Comparison of ENCODE assay signal across 1 cellular context in the genomic region with DNA sequence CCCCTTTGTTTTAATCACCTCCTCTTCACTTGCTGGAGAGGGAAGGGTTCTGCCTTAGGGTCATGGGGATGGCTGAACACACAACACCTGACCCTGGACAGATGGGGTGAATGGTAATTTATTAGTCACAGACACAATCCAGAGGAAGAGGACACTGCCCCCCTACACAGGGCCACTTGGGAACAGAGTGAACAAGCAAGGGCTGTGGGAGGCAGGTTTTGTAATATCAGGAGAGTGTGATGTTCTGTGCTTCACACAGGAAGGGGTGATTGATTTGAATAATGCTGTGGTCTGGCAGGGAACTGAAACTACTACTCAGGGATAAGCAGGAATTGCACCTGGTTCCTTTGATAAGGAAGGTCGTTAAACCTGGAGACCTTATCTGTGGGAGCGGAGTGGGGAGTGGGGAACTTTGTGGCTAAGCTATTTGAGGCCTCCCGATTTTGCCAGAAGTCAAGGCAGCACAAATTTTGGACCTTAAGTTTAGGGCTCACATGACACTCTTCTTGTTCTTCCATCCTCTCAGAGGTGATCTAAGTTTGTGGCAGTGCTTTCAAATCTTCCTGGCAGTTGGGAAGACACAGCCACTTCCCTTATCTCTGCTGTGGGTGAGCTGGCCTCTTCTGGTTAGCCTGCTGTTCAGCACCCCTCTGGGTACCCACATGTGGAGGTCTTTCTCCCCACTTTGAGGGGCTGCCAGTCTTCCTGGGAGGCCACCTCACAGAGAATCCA.
TF ChIP-seq lines count a peak whose summit lies in the region.

No MANE protein-coding gene starts in this region.

TF ChIP-seq in K562, 482 proteins besides CTCF, POLR2A, EP300 and RAD21 (continued from another document and continues in another):
- TF ChIP-seq, protein P1, sequence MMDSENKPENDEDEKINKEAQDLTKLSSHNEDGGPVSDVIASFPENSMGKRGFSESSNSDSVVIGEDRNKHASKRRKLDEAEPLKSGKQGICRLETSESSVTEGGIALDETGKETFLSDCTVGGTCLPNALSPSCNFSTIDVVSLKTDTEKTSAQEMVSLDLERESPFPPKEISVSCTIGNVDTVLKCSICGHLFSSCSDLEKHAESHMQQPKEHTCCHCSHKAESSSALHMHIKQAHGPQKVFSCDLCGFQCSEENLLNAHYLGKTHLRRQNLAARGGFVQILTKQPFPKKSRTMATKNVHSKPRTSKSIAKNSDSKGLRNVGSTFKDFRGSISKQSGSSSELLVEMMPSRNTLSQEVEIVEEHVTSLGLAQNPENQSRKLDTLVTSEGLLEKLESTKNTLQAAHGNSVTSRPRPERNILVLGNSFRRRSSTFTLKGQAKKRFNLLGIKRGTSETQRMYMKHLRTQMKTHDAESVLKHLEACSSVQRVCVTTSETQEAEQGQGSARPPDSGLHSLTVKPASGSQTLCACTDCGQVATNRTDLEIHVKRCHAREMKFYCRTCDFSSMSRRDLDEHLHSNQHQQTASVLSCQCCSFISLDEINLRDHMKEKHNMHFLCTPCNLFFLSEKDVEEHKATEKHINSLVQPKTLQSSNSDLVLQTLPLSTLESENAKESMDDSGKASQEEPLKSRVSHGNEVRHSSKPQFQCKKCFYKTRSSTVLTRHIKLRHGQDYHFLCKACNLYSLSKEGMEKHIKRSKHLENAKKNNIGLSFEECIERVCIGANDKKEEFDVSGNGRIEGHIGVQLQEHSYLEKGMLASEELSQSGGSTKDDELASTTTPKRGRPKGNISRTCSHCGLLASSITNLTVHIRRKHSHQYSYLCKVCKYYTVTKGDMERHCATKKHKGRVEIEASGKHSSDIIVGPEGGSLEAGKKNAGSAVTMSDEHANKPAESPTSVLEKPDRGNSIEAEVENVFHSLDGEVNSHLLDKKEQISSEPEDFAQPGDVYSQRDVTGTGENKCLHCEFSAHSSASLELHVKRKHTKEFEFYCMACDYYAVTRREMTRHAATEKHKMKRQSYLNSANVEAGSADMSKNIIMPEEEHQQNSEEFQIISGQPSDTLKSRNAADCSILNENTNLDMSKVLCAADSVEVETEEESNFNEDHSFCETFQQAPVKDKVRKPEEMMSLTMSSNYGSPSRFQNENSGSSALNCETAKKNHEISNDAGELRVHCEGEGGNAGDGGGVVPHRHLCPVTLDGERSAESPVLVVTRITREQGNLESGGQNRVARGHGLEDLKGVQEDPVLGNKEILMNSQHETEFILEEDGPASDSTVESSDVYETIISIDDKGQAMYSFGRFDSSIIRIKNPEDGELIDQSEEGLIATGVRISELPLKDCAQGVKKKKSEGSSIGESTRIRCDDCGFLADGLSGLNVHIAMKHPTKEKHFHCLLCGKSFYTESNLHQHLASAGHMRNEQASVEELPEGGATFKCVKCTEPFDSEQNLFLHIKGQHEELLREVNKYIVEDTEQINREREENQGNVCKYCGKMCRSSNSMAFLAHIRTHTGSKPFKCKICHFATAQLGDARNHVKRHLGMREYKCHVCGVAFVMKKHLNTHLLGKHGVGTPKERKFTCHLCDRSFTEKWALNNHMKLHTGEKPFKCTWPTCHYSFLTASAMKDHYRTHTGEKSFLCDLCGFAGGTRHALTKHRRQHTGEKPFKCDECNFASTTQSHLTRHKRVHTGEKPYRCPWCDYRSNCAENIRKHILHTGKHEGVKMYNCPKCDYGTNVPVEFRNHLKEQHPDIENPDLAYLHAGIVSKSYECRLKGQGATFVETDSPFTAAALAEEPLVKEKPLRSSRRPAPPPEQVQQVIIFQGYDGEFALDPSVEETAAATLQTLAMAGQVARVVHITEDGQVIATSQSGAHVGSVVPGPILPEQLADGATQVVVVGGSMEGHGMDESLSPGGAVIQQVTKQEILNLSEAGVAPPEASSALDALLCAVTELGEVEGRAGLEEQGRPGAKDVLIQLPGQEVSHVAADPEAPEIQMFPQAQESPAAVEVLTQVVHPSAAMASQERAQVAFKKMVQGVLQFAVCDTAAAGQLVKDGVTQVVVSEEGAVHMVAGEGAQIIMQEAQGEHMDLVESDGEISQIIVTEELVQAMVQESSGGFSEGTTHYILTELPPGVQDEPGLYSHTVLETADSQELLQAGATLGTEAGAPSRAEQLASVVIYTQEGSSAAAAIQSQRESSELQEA (IDR thresholded peaks at IDR 0.05; ENCODE audit: low read depth) = no peak
- TF ChIP-seq MAFG (tag; conservative IDR thresholded peaks at IDR 0.05) = peak; percentile 44
- TF ChIP-seq, protein P2, sequence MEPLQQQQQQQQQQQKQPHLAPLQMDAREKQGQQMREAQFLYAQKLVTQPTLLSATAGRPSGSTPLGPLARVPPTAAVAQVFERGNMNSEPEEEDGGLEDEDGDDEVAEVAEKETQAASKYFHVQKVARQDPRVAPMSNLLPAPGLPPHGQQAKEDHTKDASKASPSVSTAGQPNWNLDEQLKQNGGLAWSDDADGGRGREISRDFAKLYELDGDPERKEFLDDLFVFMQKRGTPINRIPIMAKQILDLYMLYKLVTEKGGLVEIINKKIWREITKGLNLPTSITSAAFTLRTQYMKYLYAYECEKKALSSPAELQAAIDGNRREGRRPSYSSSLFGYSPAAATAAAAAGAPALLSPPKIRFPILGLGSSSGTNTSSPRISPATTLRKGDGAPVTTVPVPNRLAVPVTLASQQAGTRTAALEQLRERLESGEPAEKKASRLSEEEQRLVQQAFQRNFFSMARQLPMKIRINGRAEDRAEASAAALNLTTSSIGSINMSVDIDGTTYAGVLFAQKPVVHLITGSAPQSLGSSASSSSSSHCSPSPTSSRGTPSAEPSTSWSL (CRISPR knock-in tag; IDR thresholded peaks at IDR 0.05; ENCODE audit: borderline replicate concordance) = no peak
- TF ChIP-seq HDAC1 (IDR thresholded peaks at IDR 0.05) = peak; percentile 84 to 99; a peak in 3 of 4 replicates
- TF ChIP-seq, protein P3, sequence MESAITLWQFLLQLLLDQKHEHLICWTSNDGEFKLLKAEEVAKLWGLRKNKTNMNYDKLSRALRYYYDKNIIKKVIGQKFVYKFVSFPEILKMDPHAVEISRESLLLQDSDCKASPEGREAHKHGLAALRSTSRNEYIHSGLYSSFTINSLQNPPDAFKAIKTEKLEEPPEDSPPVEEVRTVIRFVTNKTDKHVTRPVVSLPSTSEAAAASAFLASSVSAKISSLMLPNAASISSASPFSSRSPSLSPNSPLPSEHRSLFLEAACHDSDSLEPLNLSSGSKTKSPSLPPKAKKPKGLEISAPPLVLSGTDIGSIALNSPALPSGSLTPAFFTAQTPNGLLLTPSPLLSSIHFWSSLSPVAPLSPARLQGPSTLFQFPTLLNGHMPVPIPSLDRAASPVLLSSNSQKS (CRISPR knock-in tag; IDR thresholded peaks at IDR 0.05) = no peak; the same call in 1 of the 2 replicates
- TF ChIP-seq MTA3 (IDR thresholded peaks at IDR 0.05; ENCODE audit: borderline replicate concordance) = peak; percentile 94
- no peak for TF ChIP-seq ZNF197 (CRISPR knock-in tag; IDR thresholded peaks at IDR 0.05; ENCODE audit: low read depth)
- TF ChIP-seq, protein P4, sequence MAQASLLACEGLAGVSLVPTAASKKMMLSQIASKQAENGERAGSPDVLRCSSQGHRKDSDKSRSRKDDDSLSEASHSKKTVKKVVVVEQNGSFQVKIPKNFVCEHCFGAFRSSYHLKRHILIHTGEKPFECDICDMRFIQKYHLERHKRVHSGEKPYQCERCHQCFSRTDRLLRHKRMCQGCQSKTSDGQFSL (CRISPR knock-in tag; IDR thresholded peaks at IDR 0.05) = 0 out of 2 replicates have a peak, but pooled peaks have one; percentile 11
- TF ChIP-seq, protein P4 (tag; IDR thresholded peaks at IDR 0.05) = no peak
- no peak for TF ChIP-seq ZC3H11A (IDR thresholded peaks at IDR 0.05; ENCODE audit: low read depth, low read length)
- TF ChIP-seq, protein P5, sequence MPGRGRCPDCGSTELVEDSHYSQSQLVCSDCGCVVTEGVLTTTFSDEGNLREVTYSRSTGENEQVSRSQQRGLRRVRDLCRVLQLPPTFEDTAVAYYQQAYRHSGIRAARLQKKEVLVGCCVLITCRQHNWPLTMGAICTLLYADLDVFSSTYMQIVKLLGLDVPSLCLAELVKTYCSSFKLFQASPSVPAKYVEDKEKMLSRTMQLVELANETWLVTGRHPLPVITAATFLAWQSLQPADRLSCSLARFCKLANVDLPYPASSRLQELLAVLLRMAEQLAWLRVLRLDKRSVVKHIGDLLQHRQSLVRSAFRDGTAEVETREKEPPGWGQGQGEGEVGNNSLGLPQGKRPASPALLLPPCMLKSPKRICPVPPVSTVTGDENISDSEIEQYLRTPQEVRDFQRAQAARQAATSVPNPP (IDR thresholded peaks at IDR 0.05; ENCODE audit: borderline replicate concordance, insufficient read depth, insufficient read length) = no peak
- TF ChIP-seq COPS2 (conservative IDR thresholded peaks at IDR 0.05) = no peak
- TF ChIP-seq CREB1 (IDR thresholded peaks at IDR 0.05) = peak; percentile 73
- TF ChIP-seq CREB1 (CRISPR knock-in tag; IDR thresholded peaks at IDR 0.05) = no peak; the same call in 1 of the 2 replicates
- no peak for TF ChIP-seq ZFP30 (CRISPR knock-in tag; IDR thresholded peaks at IDR 0.05; ENCODE audit: borderline replicate concordance)
- TF ChIP-seq, protein P6, sequence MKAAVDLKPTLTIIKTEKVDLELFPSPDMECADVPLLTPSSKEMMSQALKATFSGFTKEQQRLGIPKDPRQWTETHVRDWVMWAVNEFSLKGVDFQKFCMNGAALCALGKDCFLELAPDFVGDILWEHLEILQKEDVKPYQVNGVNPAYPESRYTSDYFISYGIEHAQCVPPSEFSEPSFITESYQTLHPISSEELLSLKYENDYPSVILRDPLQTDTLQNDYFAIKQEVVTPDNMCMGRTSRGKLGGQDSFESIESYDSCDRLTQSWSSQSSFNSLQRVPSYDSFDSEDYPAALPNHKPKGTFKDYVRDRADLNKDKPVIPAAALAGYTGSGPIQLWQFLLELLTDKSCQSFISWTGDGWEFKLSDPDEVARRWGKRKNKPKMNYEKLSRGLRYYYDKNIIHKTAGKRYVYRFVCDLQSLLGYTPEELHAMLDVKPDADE (conservative IDR thresholded peaks at IDR 0.05; ENCODE audit: control insufficient read depth, low read depth, low read length) = no peak; the same call in 1 of the 2 replicates
- TF ChIP-seq RBM15 (IDR thresholded peaks at IDR 0.05; ENCODE audit: insufficient read depth, low read length) = no peak
- TF ChIP-seq MYBL2 (IDR thresholded peaks at IDR 0.05; ENCODE audit: low read depth) = peak; percentile 84
- TF ChIP-seq MYBL2 (CRISPR knock-in tag; IDR thresholded peaks at IDR 0.05; ENCODE audit: borderline replicate concordance) = no peak
- peak; percentile 60; the same call in 1 of the 2 replicates for TF ChIP-seq JUN (IDR thresholded peaks at IDR 0.05; ENCODE audit: borderline replicate concordance, low read depth, low read length)
- TF ChIP-seq JUN (CRISPR knock-in tag; IDR thresholded peaks at IDR 0.05; ENCODE audit: borderline replicate concordance) = 0 out of 2 replicates have a peak, but pooled peaks have one; percentile 21
- no peak for TF ChIP-seq RFX7 (CRISPR knock-in tag; IDR thresholded peaks at IDR 0.05)
- no peak for TF ChIP-seq PHTF2 (CRISPR knock-in tag; IDR thresholded peaks at IDR 0.05)
- TF ChIP-seq ETV1 (tag; conservative IDR thresholded peaks at IDR 0.05; ENCODE audit: low read depth) = peak; percentile 99
- TF ChIP-seq MCM7 (IDR thresholded peaks at IDR 0.05) = no peak
- TF ChIP-seq, protein P7, sequence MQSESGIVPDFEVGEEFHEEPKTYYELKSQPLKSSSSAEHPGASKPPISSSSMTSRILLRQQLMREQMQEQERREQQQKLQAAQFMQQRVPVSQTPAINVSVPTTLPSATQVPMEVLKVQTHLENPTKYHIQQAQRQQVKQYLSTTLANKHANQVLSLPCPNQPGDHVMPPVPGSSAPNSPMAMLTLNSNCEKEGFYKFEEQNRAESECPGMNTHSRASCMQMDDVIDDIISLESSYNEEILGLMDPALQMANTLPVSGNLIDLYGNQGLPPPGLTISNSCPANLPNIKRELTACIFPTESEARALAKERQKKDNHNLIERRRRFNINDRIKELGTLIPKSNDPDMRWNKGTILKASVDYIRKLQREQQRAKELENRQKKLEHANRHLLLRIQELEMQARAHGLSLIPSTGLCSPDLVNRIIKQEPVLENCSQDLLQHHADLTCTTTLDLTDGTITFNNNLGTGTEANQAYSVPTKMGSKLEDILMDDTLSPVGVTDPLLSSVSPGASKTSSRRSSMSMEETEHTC (IDR thresholded peaks at IDR 0.05) = peak; percentile 83; the same call in 1 of the 2 replicates
- TF ChIP-seq XRCC5 (IDR thresholded peaks at IDR 0.05; ENCODE audit: low read depth, low read length) = 0 out of 2 replicates have a peak, but pooled peaks have one; percentile 24
- TF ChIP-seq, protein P8, sequence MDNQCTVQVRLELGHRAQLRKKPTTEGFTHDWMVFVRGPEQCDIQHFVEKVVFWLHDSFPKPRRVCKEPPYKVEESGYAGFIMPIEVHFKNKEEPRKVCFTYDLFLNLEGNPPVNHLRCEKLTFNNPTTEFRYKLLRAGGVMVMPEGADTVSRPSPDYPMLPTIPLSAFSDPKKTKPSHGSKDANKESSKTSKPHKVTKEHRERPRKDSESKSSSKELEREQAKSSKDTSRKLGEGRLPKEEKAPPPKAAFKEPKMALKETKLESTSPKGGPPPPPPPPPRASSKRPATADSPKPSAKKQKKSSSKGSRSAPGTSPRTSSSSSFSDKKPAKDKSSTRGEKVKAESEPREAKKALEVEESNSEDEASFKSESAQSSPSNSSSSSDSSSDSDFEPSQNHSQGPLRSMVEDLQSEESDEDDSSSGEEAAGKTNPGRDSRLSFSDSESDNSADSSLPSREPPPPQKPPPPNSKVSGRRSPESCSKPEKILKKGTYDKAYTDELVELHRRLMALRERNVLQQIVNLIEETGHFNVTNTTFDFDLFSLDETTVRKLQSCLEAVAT (IDR thresholded peaks at IDR 0.05) = peak; percentile 66 to 99; a peak in 2 of 4 replicates
- TF ChIP-seq PTBP1 (IDR thresholded peaks at IDR 0.05; ENCODE audit: low read depth, low read length) = 0 out of 2 replicates have a peak, but pooled peaks have one; percentile 76
- no peak for TF ChIP-seq ZNF124 (CRISPR knock-in tag; IDR thresholded peaks at IDR 0.05)
- no peak for TF ChIP-seq TAF15 (IDR thresholded peaks at IDR 0.05; ENCODE audit: low read depth, low read length)
- TF ChIP-seq ESRRB (CRISPR knock-in tag; IDR thresholded peaks at IDR 0.05; ENCODE audit: borderline replicate concordance) = no peak
- peak; percentile 57; the same call in 1 of the 2 replicates for TF ChIP-seq PHF21A (IDR thresholded peaks at IDR 0.05; ENCODE audit: borderline replicate concordance, low read depth)
- TF ChIP-seq HNRNPH1 (optimal IDR thresholded peaks at IDR 0.05; ENCODE audit: low read depth, low read length) = no peak
- TF ChIP-seq, protein P9, sequence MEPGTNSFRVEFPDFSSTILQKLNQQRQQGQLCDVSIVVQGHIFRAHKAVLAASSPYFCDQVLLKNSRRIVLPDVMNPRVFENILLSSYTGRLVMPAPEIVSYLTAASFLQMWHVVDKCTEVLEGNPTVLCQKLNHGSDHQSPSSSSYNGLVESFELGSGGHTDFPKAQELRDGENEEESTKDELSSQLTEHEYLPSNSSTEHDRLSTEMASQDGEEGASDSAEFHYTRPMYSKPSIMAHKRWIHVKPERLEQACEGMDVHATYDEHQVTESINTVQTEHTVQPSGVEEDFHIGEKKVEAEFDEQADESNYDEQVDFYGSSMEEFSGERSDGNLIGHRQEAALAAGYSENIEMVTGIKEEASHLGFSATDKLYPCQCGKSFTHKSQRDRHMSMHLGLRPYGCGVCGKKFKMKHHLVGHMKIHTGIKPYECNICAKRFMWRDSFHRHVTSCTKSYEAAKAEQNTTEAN (CRISPR knock-in tag; IDR thresholded peaks at IDR 0.05) = no peak
- TF ChIP-seq, protein P10, sequence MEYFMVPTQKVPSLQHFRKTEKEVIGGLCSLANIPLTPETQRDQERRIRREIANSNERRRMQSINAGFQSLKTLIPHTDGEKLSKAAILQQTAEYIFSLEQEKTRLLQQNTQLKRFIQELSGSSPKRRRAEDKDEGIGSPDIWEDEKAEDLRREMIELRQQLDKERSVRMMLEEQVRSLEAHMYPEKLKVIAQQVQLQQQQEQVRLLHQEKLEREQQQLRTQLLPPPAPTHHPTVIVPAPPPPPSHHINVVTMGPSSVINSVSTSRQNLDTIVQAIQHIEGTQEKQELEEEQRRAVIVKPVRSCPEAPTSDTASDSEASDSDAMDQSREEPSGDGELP (CRISPR knock-in tag; IDR thresholded peaks at IDR 0.05; ENCODE audit: borderline replicate concordance) = peak; percentile 59; the same call in 1 of the 2 replicates
